Comparison of ENCODE assay signal across 16 cellular contexts in genomic region chr17:6078370-6078950, GRCh38. TPM values are rescaled to one million over a fixed set of nuclear protein-coding genes. Genes with fewer than 3 reads are reported as not detected.
"Had no signal": no experiment of that assay in that cellular context is flagged by ENCODE, and none has a peak within 500 bp of the region (broad histone marks: within the 10 kb centered on the region; RNA-seq: fewer than 3 reads in every experiment).

No MANE protein-coding gene starts in this region.

- H3K4me3 ChIP-seq: body of pancreas, heart left ventricle, left lung, thoracic aorta, uterus had no signal

- H3K27me3 ChIP-seq: body of pancreas, uterus had no signal

- DNase-seq: activated CD4-positive, alpha-beta T cell treated with anti-CD3 and anti-CD28 coated beads for 48 hours; activated naive CD4-positive, alpha-beta T cell treated with anti-CD3 and anti-CD28 coated beads for 36 hours; activated T-cell treated with anti-CD3 and anti-CD28 coated beads for 4 hours; body of pancreas; cerebellar nuclear complex; foreskin keratinocyte; heart left ventricle; left lung; natural killer cell; stimulated activated CD4-positive, alpha-beta T cell treated with anti-CD3 and anti-CD28 coated beads, Interleukin-2, amount 100 ng/mL, for 48 hours; stimulated activated naive CD4-positive, alpha-beta T cell treated with Interleukin-2 at 50 U/mL for 16 hours; T-helper 1 cell; uterus had no signal

- H3K27ac ChIP-seq: body of pancreas, foreskin keratinocyte, heart left ventricle, left lung, thoracic aorta, uterus had no signal

- H3K27ac Mint-ChIP-seq: activated naive CD4-positive, alpha-beta T cell treated with anti-CD3 and anti-CD28 coated beads for 36 hours; activated T-helper 17 cell treated with anti-CD3 and anti-CD28 coated beads, Interleukin-2, amount 50 U/mL, for 72 hours; memory B cell; natural killer cell had no signal

- H3K36me3 ChIP-seq: left lung, thoracic aorta, uterus had no signal

- H3K4me1 Mint-ChIP-seq: activated T-helper 17 cell treated with anti-CD3 and anti-CD28 coated beads, Interleukin-2, amount 50 U/mL, for 72 hours; memory B cell; natural killer cell had no signal

- H3K4me1 ChIP-seq: body of pancreas, foreskin keratinocyte, heart left ventricle, left lung, uterus had no signal

- H3K9me3 ChIP-seq: body of pancreas, heart left ventricle, left lung, thoracic aorta, uterus had no signal

- H3K9me3 Mint-ChIP-seq: activated naive CD4-positive, alpha-beta T cell treated with anti-CD3 and anti-CD28 coated beads for 36 hours; activated T-helper 17 cell treated with anti-CD3 and anti-CD28 coated beads, Interleukin-2, amount 50 U/mL, for 72 hours; memory B cell; natural killer cell had no signal

- H3K36me3 Mint-ChIP-seq: memory B cell, natural killer cell had no signal

- ATAC-seq: activated T-helper 17 cell treated with anti-CD3 and anti-CD28 coated beads, Interleukin-2, amount 50 U/mL, for 72 hours; body of pancreas; foreskin keratinocyte; heart left ventricle; left lung; natural killer cell had no signal

- H3K4me3 Mint-ChIP-seq: activated naive CD4-positive, alpha-beta T cell treated with anti-CD3 and anti-CD28 coated beads for 36 hours; activated T-helper 17 cell treated with anti-CD3 and anti-CD28 coated beads, Interleukin-2, amount 50 U/mL, for 72 hours; memory B cell; natural killer cell had no signal

RNA-seq across cellular contexts. Expression of gene WSCD1, which starts 8.3 kb away (rescaled TPM):
- total RNA-seq: activated T-helper 17 cell treated with anti-CD3 and anti-CD28 coated beads, Interleukin-2, amount 50 U/mL, for 72 hours; foreskin keratinocyte had no signal
